In the genomic region with DNA sequence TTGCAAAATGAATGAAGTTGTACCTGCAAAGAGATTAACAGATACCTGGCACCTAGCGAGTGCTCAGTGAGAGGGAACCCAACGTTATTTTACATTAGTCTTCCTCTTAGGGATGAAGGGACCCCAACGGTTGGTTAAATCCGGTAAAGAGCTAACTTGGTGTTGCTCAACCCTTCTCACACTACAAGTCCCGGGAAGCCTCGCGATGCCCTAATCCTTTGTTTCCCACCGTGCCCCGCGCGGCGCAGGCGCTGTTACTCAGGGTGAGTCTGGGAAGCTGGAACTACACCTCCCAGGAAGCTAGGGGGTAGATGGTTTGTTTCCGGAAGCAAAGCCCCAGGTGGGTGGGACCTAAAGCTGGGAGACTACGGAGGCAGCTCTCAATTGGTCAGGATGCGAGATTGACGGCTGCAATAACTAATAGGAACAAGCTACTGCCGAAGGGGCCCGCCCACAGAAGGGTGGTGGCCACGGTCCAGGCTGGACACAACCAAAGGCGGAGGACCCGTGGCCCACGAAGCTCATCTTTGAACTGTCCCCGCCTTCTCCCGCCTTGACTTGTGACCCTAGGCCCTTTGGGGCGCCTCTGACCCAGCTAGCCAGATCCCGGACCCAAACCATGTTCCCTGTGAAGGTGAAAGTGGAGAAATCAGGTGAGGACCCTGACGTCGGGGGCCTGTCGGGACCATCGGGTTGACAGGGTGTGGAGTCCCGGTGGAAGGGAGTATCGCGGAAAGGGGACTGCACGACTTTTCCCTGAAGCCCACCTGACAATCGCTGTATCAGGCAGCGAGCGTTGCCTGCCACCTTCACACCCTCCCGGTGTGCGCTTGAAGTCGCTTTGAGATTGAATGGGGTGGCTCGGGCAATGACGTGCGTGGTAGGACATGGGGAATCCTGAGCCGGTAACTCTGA, we compare ENCODE assay signal across 8 cellular contexts. TPM values are rescaled to one million over a fixed set of nuclear protein-coding genes. Genes with fewer than 3 reads are reported as not detected.
DNase-seq lines count a peak whose midpoint lies in the region; ATAC-seq and TF ChIP-seq lines count a peak whose summit lies in the region.

A gene with protein sequence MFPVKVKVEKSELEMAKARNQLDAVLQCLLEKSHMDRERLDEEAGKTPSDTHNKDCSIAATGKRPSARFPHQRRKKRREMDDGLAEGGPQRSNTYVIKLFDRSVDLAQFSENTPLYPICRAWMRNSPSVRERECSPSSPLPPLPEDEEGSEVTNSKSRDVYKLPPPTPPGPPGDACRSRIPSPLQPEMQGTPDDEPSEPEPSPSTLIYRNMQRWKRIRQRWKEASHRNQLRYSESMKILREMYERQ (plus strand): TSS at position 471 of the 915 bp plus-strand sequence. CDS start 149 bp downstream, at position 620.

- TF ChIP-seq CTCF in ascending aorta (IDR thresholded peaks at IDR 0.05) = no peak
- peak in 2 of 3 experiments; percentile 10 to 12 for TF ChIP-seq CTCF in vagina (IDR thresholded peaks at IDR 0.05)

- intact Hi-C loops in T-helper 2 cell treated with Interferon-gamma antibody and Interleukin-4, amounts not matched to agents 100 ng/mL and 5 ng/mL, for 36 hours (cut with micrococcal nuclease) = loop anchor here (1.0 to 10.0 kb wide), 5 partner anchors 10 to 366 kb away; a partner anchor contains a TSS
- intact Hi-C loops in ascending aorta (cut with DNase I) = loop anchor here (1.0 to 10.0 kb wide), 5 partner anchors 9 to 604 kb away; a partner anchor contains a TSS
- intact Hi-C loops in right cardiac atrium (cut with DNase I) = no loop called here
- intact Hi-C loops in vagina (cut with DNase I) = no loop called here

- H3K27ac ChIP-seq in ascending aorta (peak within 1 kb of the TSS; percentile 75 to 84), right cardiac atrium (ENCODE audit: low read length) (peak within 1 kb of the TSS; percentile 61), vagina (peak within 1 kb of the TSS; percentile 55)

- H3K4me3 ChIP-seq in ascending aorta (peak within 1 kb of the TSS; percentile 82 to 91), right cardiac atrium (ENCODE audit: low read length) (peak within 1 kb of the TSS; percentile 92), vagina (peak within 1 kb of the TSS; percentile 67 to 95)

- WGBS in right cardiac atrium = under 1% methylated on average over 45 of the region's 45 CpGs

- peak; percentile 71 to 90 for TF ChIP-seq POLR2A in vagina (IDR thresholded peaks at IDR 0.05)

- ATAC-seq in GM18499 (IDR thresholded peaks at IDR 0.05; ENCODE audit: insufficient read depth, unreplicated experiment) (peak; percentile 61), HG02943 (IDR thresholded peaks at IDR 0.05; ENCODE audit: low read depth, unreplicated experiment) (peak; percentile 61), right cardiac atrium (peak; percentile 88 to 92)

- H3K36me3 ChIP-seq in ascending aorta (peaks cover 8 to 14% of the 10 kb centered on the region in 2 donors), vagina (peaks cover 0 to 15% of the 10 kb centered on the region in 2 donors)

- H3K27me3 ChIP-seq in ascending aorta (no peaks in the 10 kb centered on the region), right cardiac atrium (ENCODE audit: control insufficient read depth, insufficient read depth) (no peaks in the 10 kb centered on the region), vagina (no peaks in the 10 kb centered on the region)

- H3K4me1 ChIP-seq in ascending aorta (peaks cover 5 to 26% of the 10 kb centered on the region in 2 donors), right cardiac atrium (ENCODE audit: control insufficient read depth, insufficient read depth, low read length) (peaks cover 4% of the 10 kb centered on the region), vagina (peaks cover 45% of the 10 kb centered on the region)

- DNase-seq in NCI-H187 treated with DMSO at 0.1 percent for 48 hours (lab: John Stamatoyannopoulos, UW) (peak; percentile 92), ascending aorta (ENCODE audit: low spot score in 2 of 2) (peak; percentile 99 to 100), right cardiac atrium (peak; percentile 99), pulmonary artery endothelial cell (ENCODE audit: low read depth, low spot score) (peak; percentile 96), vagina (ENCODE audit: extremely low spot score in 2 of 2) (peak; percentile 100)

- no peaks in the 10 kb centered on the region for H3K9me3 ChIP-seq in ascending aorta
- H3K9me3 ChIP-seq in right cardiac atrium (ENCODE audit: control insufficient read depth, low read length) = no peaks in the 10 kb centered on the region
- H3K9me3 ChIP-seq in vagina = no peaks in the 10 kb centered on the region

RNA-seq across cellular contexts. Expression of the gene that starts here (rescaled TPM):
- 10.8 and 15.2 TPM in 2 replicates for total RNA-seq in T-helper 2 cell treated with Interferon-gamma antibody and Interleukin-4, amounts not matched to agents 100 ng/mL and 5 ng/mL, for 36 hours
- 29.9 TPM for total RNA-seq in ascending aorta
- total RNA-seq in right cardiac atrium = 10 to 100 TPM in 2 of 4 donors, 1 to 10 TPM in 2; 8.2 to 14.6 (median 10.3) TPM
- 17.9 TPM for polyA plus RNA-seq in right cardiac atrium
- total RNA-seq in pulmonary artery endothelial cell = 5.5 and 7.2 TPM in 2 replicates
- 11.3 TPM for total RNA-seq in vagina

Comparison
In these comparisons a context has a peak if more than half of its experiments do, and no peak if none do; other contexts are left out.
1. Peak in every context shown above with its lines: DNase-seq, ATAC-seq, H3K4me3 ChIP-seq and H3K27ac ChIP-seq.
2. CTCF ChIP-seq: peak in vagina (2 of 3); none in ascending aorta (0 of 3).
3. intact Hi-C loops: an anchor here in T-helper 2 cell treated with Interferon-gamma antibody and Interleukin-4, amounts not matched to agents 100 ng/mL and 5 ng/mL, for 36 hours (1.0 to 10.0 kb wide) and ascending aorta (1.0 to 10.0 kb wide); none called in right cardiac atrium and vagina.